14 cellular contexts compared by ENCODE assay signal in genomic region chr10:35493196-35494118, GRCh38.
DNase-seq lines count a peak whose midpoint lies in the region; ATAC-seq, FAIRE-seq and TF ChIP-seq lines count a peak whose summit lies in the region.
"Had no signal": no experiment of that assay in that cellular context is flagged by ENCODE, and none has a peak within 500 bp of the region (broad histone marks: within the 10 kb centered on the region; RNA-seq: fewer than 3 reads in every experiment).

No MANE protein-coding gene starts in this region.

- H3K9ac ChIP-seq in astrocyte (ENCODE audit: low read length) (no peak overlapping the region), keratinocyte (ENCODE audit: control insufficient read depth, extremely low read depth, insufficient read depth, low read length) (peak overlapping the region; percentile 33)

- H3K27ac Mint-ChIP-seq in activated naive CD4-positive, alpha-beta T cell treated with anti-CD3 and anti-CD28 coated beads, Interleukin-2, amount 50 U/mL, for 24 hours = peak overlapping the region; percentile 8
- H3K27ac Mint-ChIP-seq in astrocyte (ENCODE audit: unreplicated experiment) (no peak overlapping the region), type B pancreatic cell (peak overlapping the region; percentile 29), natural killer cell (no peak overlapping the region)
- H3K27ac Mint-ChIP-seq: immature natural killer cell had no signal

- peaks cover 5% of the 10 kb centered on the region for H3K36me3 Mint-ChIP-seq in activated naive CD4-positive, alpha-beta T cell treated with anti-CD3 and anti-CD28 coated beads, Interleukin-2, amount 50 U/mL, for 24 hours
- H3K36me3 Mint-ChIP-seq in astrocyte (ENCODE audit: low read depth, unreplicated experiment) (peaks cover 4% of the 10 kb centered on the region), type B pancreatic cell (peaks cover 13% of the 10 kb centered on the region), natural killer cell (no peaks in the 10 kb centered on the region)

- intact Hi-C loops in natural killer cell (cut with micrococcal nuclease) = no loop called here

- H3K27me3 ChIP-seq in astrocyte (ENCODE audit: insufficient read depth, low read length) (no peaks in the 10 kb centered on the region), keratinocyte (ENCODE audit: control insufficient read depth, extremely low read depth, insufficient read depth, low read length) (no peaks in the 10 kb centered on the region)

- peaks cover 69% of the 10 kb centered on the region for H3K4me1 Mint-ChIP-seq in activated naive CD4-positive, alpha-beta T cell treated with anti-CD3 and anti-CD28 coated beads, Interleukin-2, amount 50 U/mL, for 24 hours
- H3K4me1 Mint-ChIP-seq in astrocyte (ENCODE audit: low read depth, unreplicated experiment) (peaks cover 10% of the 10 kb centered on the region), type B pancreatic cell (ENCODE audit: unreplicated experiment) (peaks cover 26% of the 10 kb centered on the region), natural killer cell (peaks cover 49 to 58% of the 10 kb centered on the region in 2 donors)

- H3K4me2 ChIP-seq in astrocyte (ENCODE audit: low read length) = no peak overlapping the region
- H3K4me2 ChIP-seq in keratinocyte (ENCODE audit: control insufficient read depth, extremely low read depth, insufficient read depth, low read depth, low read length) = peak overlapping the region; percentile 52

- H3K79me2 ChIP-seq in astrocyte (ENCODE audit: insufficient read depth, low read length) = peaks cover 79% of the 10 kb centered on the region
- peaks cover 39% of the 10 kb centered on the region for H3K79me2 ChIP-seq in keratinocyte (ENCODE audit: control insufficient read depth, insufficient read depth, low read length)

- H3K27ac ChIP-seq in astrocyte (ENCODE audit: low read depth, low read length) (no peak overlapping the region), keratinocyte (ENCODE audit: control insufficient read depth, insufficient read depth, low read length) (peak overlapping the region; percentile 66)

- peaks cover 14% of the 10 kb centered on the region for H3K9me1 ChIP-seq in keratinocyte (ENCODE audit: control insufficient read depth, extremely low read depth, insufficient read depth, low read length)

- H2AFZ ChIP-seq in astrocyte (ENCODE audit: low read depth, low read length) (no peak overlapping the region), keratinocyte (ENCODE audit: control insufficient read depth, low read length) (no peak overlapping the region)

- no peak for DNase-seq in activated naive CD4-positive, alpha-beta T cell treated with Interleukin-2 at 50 U/mL for 16 hours
- peak; percentile 10 for DNase-seq in astrocyte (ENCODE audit: low read depth)
- DNase-seq in keratinocyte (ENCODE audit: low read depth, low spot score) = no peak
- no peak for DNase-seq in type B pancreatic cell (ENCODE audit: extremely low spot score, unreplicated experiment)
- no peak for DNase-seq in natural killer cell
- DNase-seq in GM19239 (ENCODE audit: insufficient read length, low spot score) = no peak
- no peak for DNase-seq in RPMI8226
- DNase-seq: ACHN; immature natural killer cell; posterior cingulate gyrus; stimulated activated CD4-positive, alpha-beta T cell treated with anti-CD3 and anti-CD28 coated beads, Interleukin-1b, Interleukin-23, amount 100 ng/mL, for 48 hours; SW 1271 had no signal

- no peak overlapping the region for H3K4me3 Mint-ChIP-seq in activated naive CD4-positive, alpha-beta T cell treated with anti-CD3 and anti-CD28 coated beads, Interleukin-2, amount 50 U/mL, for 24 hours
- H3K4me3 Mint-ChIP-seq in astrocyte (ENCODE audit: unreplicated experiment) (no peak overlapping the region), type B pancreatic cell (no peak overlapping the region), natural killer cell (no peak overlapping the region)
- H3K4me3 Mint-ChIP-seq: immature natural killer cell had no signal

- H4K20me1 ChIP-seq in astrocyte (ENCODE audit: insufficient read depth, low read length) (peaks cover 68% of the 10 kb centered on the region), keratinocyte (ENCODE audit: control insufficient read depth, extremely low read depth, insufficient read depth, low read length) (peaks cover 19% of the 10 kb centered on the region)

- no peak for ATAC-seq in natural killer cell

- no peak for FAIRE-seq in astrocyte (lab: Jason Lieb, UNC)
- FAIRE-seq in keratinocyte (lab: Jason Lieb, UNC) = peak; percentile 64
- no peak for FAIRE-seq in GM19239 (lab: Jason Lieb, UNC)
- FAIRE-seq: endometrium had no signal

- H3K4me1 ChIP-seq in astrocyte (ENCODE audit: insufficient read depth, low read length) (peaks cover 9% of the 10 kb centered on the region), keratinocyte (ENCODE audit: control insufficient read depth, extremely low read depth, insufficient read depth, low read length) (peaks cover 20% of the 10 kb centered on the region)

- dilution Hi-C loops in keratinocyte (cut with MboI; ENCODE audit: extremely low pct_ligation_motif_present, low sequenced_read_pairs) = no loop called here

- TF ChIP-seq CTCF in astrocyte (IDR thresholded peaks at IDR 0.05; ENCODE audit: insufficient read depth, low read depth, low read length) (no peak), keratinocyte (optimal IDR thresholded peaks at IDR 0.05 in 1 of 3, IDR thresholded peaks at IDR 0.05 in 1 of 3, conservative IDR thresholded peaks at IDR 0.05 in 1 of 3; ENCODE audit: extremely low read depth in 1 of 3, insufficient read depth in 2 of 3, low read length in 3 of 3) (no peak), type B pancreatic cell (conservative IDR thresholded peaks at IDR 0.05) (no peak), natural killer cell (IDR thresholded peaks at IDR 0.05) (no peak)

- H3K4me3 ChIP-seq in astrocyte (ENCODE audit: insufficient read depth, low read depth, low read length) = no peak overlapping the region
- H3K4me3 ChIP-seq in keratinocyte (ENCODE audit: control insufficient read depth in 2 of 3, extremely low read depth in 1 of 3, insufficient read depth in 2 of 3, low read depth in 1 of 3, low read length in 3 of 3) = no peak overlapping the region

- no peaks in the 10 kb centered on the region for H3K27me3 Mint-ChIP-seq in activated naive CD4-positive, alpha-beta T cell treated with anti-CD3 and anti-CD28 coated beads, Interleukin-2, amount 50 U/mL, for 24 hours
- no peaks in the 10 kb centered on the region for H3K27me3 Mint-ChIP-seq in astrocyte (ENCODE audit: low read depth, unreplicated experiment)
- H3K27me3 Mint-ChIP-seq in type B pancreatic cell = no peaks in the 10 kb centered on the region
- no peaks in the 10 kb centered on the region for H3K27me3 Mint-ChIP-seq in natural killer cell (ENCODE audit: low read depth in 2 of 2)

- H3K9me3 ChIP-seq in astrocyte (ENCODE audit: insufficient read depth, low read depth, low read length) = no peaks in the 10 kb centered on the region
- no peaks in the 10 kb centered on the region for H3K9me3 ChIP-seq in keratinocyte (ENCODE audit: control insufficient read depth, low read depth, low read length)

- no peaks in the 10 kb centered on the region for H3K36me3 ChIP-seq in astrocyte (ENCODE audit: insufficient read depth, low read length)
- no peaks in the 10 kb centered on the region for H3K36me3 ChIP-seq in keratinocyte (ENCODE audit: control insufficient read depth in 2 of 2, extremely low read depth in 1 of 2, insufficient read depth in 2 of 2, low read length in 2 of 2)

- no peaks in the 10 kb centered on the region for H3K9me3 Mint-ChIP-seq in activated naive CD4-positive, alpha-beta T cell treated with anti-CD3 and anti-CD28 coated beads, Interleukin-2, amount 50 U/mL, for 24 hours
- no peaks in the 10 kb centered on the region for H3K9me3 Mint-ChIP-seq in astrocyte (ENCODE audit: unreplicated experiment)
- no peaks in the 10 kb centered on the region for H3K9me3 Mint-ChIP-seq in type B pancreatic cell
- H3K9me3 Mint-ChIP-seq in natural killer cell = no peaks in the 10 kb centered on the region
- H3K9me3 Mint-ChIP-seq: immature natural killer cell had no signal

Comparison
In these comparisons a context has a peak if more than half of its experiments do, and no peak if none do; other contexts are left out.
1. H3K27ac Mint-ChIP-seq: peak in activated naive CD4-positive, alpha-beta T cell treated with anti-CD3 and anti-CD28 coated beads, Interleukin-2, amount 50 U/mL, for 24 hours (single experiment) and type B pancreatic cell (single experiment); none in astrocyte (single experiment) and natural killer cell (0 of 2).